1 cellular context compared by ENCODE assay signal in genomic region chr4:47463235-47463956, GRCh38.
TF ChIP-seq lines count a peak whose summit lies in the region.

TSS of gene COMMD8 (minus strand) at chr4:47463702. CDS start at chr4:47463651, 51 bp downstream.

TF ChIP-seq in K562, 482 proteins besides CTCF, POLR2A, EP300 and RAD21 (continued from another document and continues in another):
- no peak for TF ChIP-seq NFE2L1 (tag; IDR thresholded peaks at IDR 0.05; ENCODE audit: borderline replicate concordance, low read depth)
- TF ChIP-seq NFIX (CRISPR knock-in tag; IDR thresholded peaks at IDR 0.05; ENCODE audit: low read depth) = no peak
- no peak for TF ChIP-seq ELK3 (CRISPR knock-in tag; IDR thresholded peaks at IDR 0.05)
- TF ChIP-seq MCM2 (IDR thresholded peaks at IDR 0.05; ENCODE audit: low read depth) = no peak
- no peak for TF ChIP-seq ZNF79 (CRISPR knock-in tag; IDR thresholded peaks at IDR 0.05; ENCODE audit: low read depth)
- TF ChIP-seq CBX8 (IDR thresholded peaks at IDR 0.05; ENCODE audit: borderline replicate concordance, extremely low read depth, low read depth, low read length, poor library complexity, severe bottlenecking) = no peak
- TF ChIP-seq ZNF75A (CRISPR knock-in tag; IDR thresholded peaks at IDR 0.05) = no peak
- TF ChIP-seq NFXL1 (CRISPR knock-in tag; IDR thresholded peaks at IDR 0.05) = no peak
- no peak for TF ChIP-seq MCM5 (IDR thresholded peaks at IDR 0.05; ENCODE audit: low read depth)
- no peak for TF ChIP-seq ZNF24 (IDR thresholded peaks at IDR 0.05)
- no peak for TF ChIP-seq TAF7 (tag; IDR thresholded peaks at IDR 0.05)
- TF ChIP-seq PML (IDR thresholded peaks at IDR 0.05; ENCODE audit: low read length) = no peak
- no peak for TF ChIP-seq GABPB2 (CRISPR knock-in tag; conservative IDR thresholded peaks at IDR 0.05)
- no peak for TF ChIP-seq DDX20 (tag; IDR thresholded peaks at IDR 0.05; ENCODE audit: low read depth)
- TF ChIP-seq NONO (IDR thresholded peaks at IDR 0.05; ENCODE audit: low read depth in 2 of 2, low read length in 1 of 2) = no peak
- no peak for TF ChIP-seq ZNF274 (IDR thresholded peaks at IDR 0.05; ENCODE audit: borderline replicate concordance, low read depth, low read length)
- TF ChIP-seq FOXA3 (CRISPR knock-in tag; conservative IDR thresholded peaks at IDR 0.05 in 1 of 2, IDR thresholded peaks at IDR 0.05 in 1 of 2) = no peak
- no peak for TF ChIP-seq CHD2 (IDR thresholded peaks at IDR 0.05; ENCODE audit: low read depth, low read length)
- TF ChIP-seq SRF (CRISPR knock-in tag; IDR thresholded peaks at IDR 0.05) = no peak; a peak in 1 of 4 replicates
- no peak for TF ChIP-seq ZNF583 (CRISPR knock-in tag; IDR thresholded peaks at IDR 0.05)
- TF ChIP-seq RFX1 (IDR thresholded peaks at IDR 0.05) = peak; percentile 96
- TF ChIP-seq PHF21A (IDR thresholded peaks at IDR 0.05; ENCODE audit: borderline replicate concordance, low read depth) = no peak
- TF ChIP-seq, protein P1, sequence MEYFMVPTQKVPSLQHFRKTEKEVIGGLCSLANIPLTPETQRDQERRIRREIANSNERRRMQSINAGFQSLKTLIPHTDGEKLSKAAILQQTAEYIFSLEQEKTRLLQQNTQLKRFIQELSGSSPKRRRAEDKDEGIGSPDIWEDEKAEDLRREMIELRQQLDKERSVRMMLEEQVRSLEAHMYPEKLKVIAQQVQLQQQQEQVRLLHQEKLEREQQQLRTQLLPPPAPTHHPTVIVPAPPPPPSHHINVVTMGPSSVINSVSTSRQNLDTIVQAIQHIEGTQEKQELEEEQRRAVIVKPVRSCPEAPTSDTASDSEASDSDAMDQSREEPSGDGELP (CRISPR knock-in tag; IDR thresholded peaks at IDR 0.05; ENCODE audit: borderline replicate concordance) = peak; percentile 84; the same call in 1 of the 2 replicates
- TF ChIP-seq HEY1 (CRISPR knock-in tag; IDR thresholded peaks at IDR 0.05; ENCODE audit: borderline replicate concordance) = no peak
- TF ChIP-seq YBX1 (IDR thresholded peaks at IDR 0.05) = no peak
- no peak for TF ChIP-seq HSF4 (CRISPR knock-in tag; IDR thresholded peaks at IDR 0.05; ENCODE audit: borderline replicate concordance)
- TF ChIP-seq MXI1 (IDR thresholded peaks at IDR 0.05; ENCODE audit: low read depth, low read length) = peak; percentile 91
- no peak for TF ChIP-seq ZNF232 (CRISPR knock-in tag; IDR thresholded peaks at IDR 0.05)
- TF ChIP-seq, protein P2, sequence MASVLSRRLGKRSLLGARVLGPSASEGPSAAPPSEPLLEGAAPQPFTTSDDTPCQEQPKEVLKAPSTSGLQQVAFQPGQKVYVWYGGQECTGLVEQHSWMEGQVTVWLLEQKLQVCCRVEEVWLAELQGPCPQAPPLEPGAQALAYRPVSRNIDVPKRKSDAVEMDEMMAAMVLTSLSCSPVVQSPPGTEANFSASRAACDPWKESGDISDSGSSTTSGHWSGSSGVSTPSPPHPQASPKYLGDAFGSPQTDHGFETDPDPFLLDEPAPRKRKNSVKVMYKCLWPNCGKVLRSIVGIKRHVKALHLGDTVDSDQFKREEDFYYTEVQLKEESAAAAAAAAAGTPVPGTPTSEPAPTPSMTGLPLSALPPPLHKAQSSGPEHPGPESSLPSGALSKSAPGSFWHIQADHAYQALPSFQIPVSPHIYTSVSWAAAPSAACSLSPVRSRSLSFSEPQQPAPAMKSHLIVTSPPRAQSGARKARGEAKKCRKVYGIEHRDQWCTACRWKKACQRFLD (CRISPR knock-in tag; IDR thresholded peaks at IDR 0.05) = peak; percentile 58; the same call in 1 of the 2 replicates
- TF ChIP-seq OTX1 (CRISPR knock-in tag; IDR thresholded peaks at IDR 0.05) = no peak
- TF ChIP-seq GATA2 (CRISPR knock-in tag; IDR thresholded peaks at IDR 0.05) = no peak
- no peak for TF ChIP-seq STAT5B (CRISPR knock-in tag; IDR thresholded peaks at IDR 0.05)
- peak; percentile 57; the same call in 1 of the 2 replicates for TF ChIP-seq ZFX (CRISPR knock-in tag; IDR thresholded peaks at IDR 0.05)
- no peak for TF ChIP-seq BRF1 (IDR thresholded peaks at IDR 0.05; ENCODE audit: borderline replicate concordance, extremely low read depth, insufficient read length)
- no peak for TF ChIP-seq RBM22 (IDR thresholded peaks at IDR 0.05; ENCODE audit: low read depth, low read length, poor library complexity, severe bottlenecking)
- peak; percentile 93 for TF ChIP-seq L3MBTL2 (IDR thresholded peaks at IDR 0.05)
- no peak for TF ChIP-seq LARP7 (IDR thresholded peaks at IDR 0.05)
- no peak for TF ChIP-seq HNRNPL (IDR thresholded peaks at IDR 0.05; ENCODE audit: low read depth, low read length)
- TF ChIP-seq NCOR1 (IDR thresholded peaks at IDR 0.05) = no peak
- TF ChIP-seq JUN (IDR thresholded peaks at IDR 0.05; ENCODE audit: borderline replicate concordance, low read depth, low read length) = no peak
- TF ChIP-seq JUN (CRISPR knock-in tag; IDR thresholded peaks at IDR 0.05; ENCODE audit: borderline replicate concordance) = no peak
- TF ChIP-seq SETDB1 (IDR thresholded peaks at IDR 0.05; ENCODE audit: low read length) = no peak
- TF ChIP-seq BMI1 (IDR thresholded peaks at IDR 0.05; ENCODE audit: low read length) = peak; percentile 66; the same call in 1 of the 2 replicates
- TF ChIP-seq PURB (CRISPR knock-in tag; IDR thresholded peaks at IDR 0.05; ENCODE audit: low read depth) = no peak
- TF ChIP-seq GABPB1 (CRISPR knock-in tag; IDR thresholded peaks at IDR 0.05) = peak; percentile 70; the same call in 1 of the 2 replicates
- TF ChIP-seq XRCC4 (IDR thresholded peaks at IDR 0.05; ENCODE audit: extremely low read depth, insufficient read depth, insufficient read length) = no peak
- no peak for TF ChIP-seq MED1 (CRISPR knock-in tag; IDR thresholded peaks at IDR 0.05; ENCODE audit: borderline replicate concordance)
- peak; percentile 92 for TF ChIP-seq MAX (CRISPR knock-in tag; IDR thresholded peaks at IDR 0.05)
- TF ChIP-seq ZNF134 (CRISPR knock-in tag; conservative IDR thresholded peaks at IDR 0.05) = no peak
- TF ChIP-seq, protein P3, sequence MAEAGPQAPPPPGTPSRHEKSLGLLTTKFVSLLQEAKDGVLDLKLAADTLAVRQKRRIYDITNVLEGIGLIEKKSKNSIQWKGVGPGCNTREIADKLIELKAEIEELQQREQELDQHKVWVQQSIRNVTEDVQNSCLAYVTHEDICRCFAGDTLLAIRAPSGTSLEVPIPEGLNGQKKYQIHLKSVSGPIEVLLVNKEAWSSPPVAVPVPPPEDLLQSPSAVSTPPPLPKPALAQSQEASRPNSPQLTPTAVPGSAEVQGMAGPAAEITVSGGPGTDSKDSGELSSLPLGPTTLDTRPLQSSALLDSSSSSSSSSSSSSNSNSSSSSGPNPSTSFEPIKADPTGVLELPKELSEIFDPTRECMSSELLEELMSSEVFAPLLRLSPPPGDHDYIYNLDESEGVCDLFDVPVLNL (CRISPR knock-in tag; IDR thresholded peaks at IDR 0.05; ENCODE audit: low read depth) = no peak
- TF ChIP-seq TSC22D4 (tag; IDR thresholded peaks at IDR 0.05) = no peak
- no peak for TF ChIP-seq ZFPM2 (CRISPR knock-in tag; IDR thresholded peaks at IDR 0.05)
- no peak for TF ChIP-seq ZNF512 (tag; IDR thresholded peaks at IDR 0.05)
- TF ChIP-seq ZNF444 (CRISPR knock-in tag; IDR thresholded peaks at IDR 0.05) = no peak
- TF ChIP-seq, protein P4, sequence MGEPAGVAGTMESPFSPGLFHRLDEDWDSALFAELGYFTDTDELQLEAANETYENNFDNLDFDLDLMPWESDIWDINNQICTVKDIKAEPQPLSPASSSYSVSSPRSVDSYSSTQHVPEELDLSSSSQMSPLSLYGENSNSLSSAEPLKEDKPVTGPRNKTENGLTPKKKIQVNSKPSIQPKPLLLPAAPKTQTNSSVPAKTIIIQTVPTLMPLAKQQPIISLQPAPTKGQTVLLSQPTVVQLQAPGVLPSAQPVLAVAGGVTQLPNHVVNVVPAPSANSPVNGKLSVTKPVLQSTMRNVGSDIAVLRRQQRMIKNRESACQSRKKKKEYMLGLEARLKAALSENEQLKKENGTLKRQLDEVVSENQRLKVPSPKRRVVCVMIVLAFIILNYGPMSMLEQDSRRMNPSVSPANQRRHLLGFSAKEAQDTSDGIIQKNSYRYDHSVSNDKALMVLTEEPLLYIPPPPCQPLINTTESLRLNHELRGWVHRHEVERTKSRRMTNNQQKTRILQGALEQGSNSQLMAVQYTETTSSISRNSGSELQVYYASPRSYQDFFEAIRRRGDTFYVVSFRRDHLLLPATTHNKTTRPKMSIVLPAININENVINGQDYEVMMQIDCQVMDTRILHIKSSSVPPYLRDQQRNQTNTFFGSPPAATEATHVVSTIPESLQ (CRISPR knock-in tag; IDR thresholded peaks at IDR 0.05) = no peak
- no peak for TF ChIP-seq NCOA4 (IDR thresholded peaks at IDR 0.05; ENCODE audit: partially characterized antibody)
- no peak for TF ChIP-seq NCOA6 (IDR thresholded peaks at IDR 0.05)
- TF ChIP-seq TEAD2 (tag; IDR thresholded peaks at IDR 0.05) = no peak
- no peak for TF ChIP-seq MTF1 (CRISPR knock-in tag; IDR thresholded peaks at IDR 0.05; ENCODE audit: borderline replicate concordance)
- peak; percentile 49; the same call in 1 of the 2 replicates for TF ChIP-seq ZBTB7A (IDR thresholded peaks at IDR 0.05; ENCODE audit: borderline replicate concordance, control insufficient read depth, low read depth, low read length)
- TF ChIP-seq RNF2 (IDR thresholded peaks at IDR 0.05) = no peak
- no peak for TF ChIP-seq HDGF (IDR thresholded peaks at IDR 0.05)
- peak; percentile 93 for TF ChIP-seq CXXC5 (CRISPR knock-in tag; IDR thresholded peaks at IDR 0.05)
- no peak for TF ChIP-seq MYBL2 (IDR thresholded peaks at IDR 0.05; ENCODE audit: low read depth)
- no peak for TF ChIP-seq MYBL2 (CRISPR knock-in tag; IDR thresholded peaks at IDR 0.05; ENCODE audit: borderline replicate concordance)
- peak; percentile 14; the same call in 1 of the 2 replicates for TF ChIP-seq ESRRA (IDR thresholded peaks at IDR 0.05; ENCODE audit: borderline replicate concordance, low read depth)
- no peak for TF ChIP-seq TRIM24 (IDR thresholded peaks at IDR 0.05)
- TF ChIP-seq, protein P5, sequence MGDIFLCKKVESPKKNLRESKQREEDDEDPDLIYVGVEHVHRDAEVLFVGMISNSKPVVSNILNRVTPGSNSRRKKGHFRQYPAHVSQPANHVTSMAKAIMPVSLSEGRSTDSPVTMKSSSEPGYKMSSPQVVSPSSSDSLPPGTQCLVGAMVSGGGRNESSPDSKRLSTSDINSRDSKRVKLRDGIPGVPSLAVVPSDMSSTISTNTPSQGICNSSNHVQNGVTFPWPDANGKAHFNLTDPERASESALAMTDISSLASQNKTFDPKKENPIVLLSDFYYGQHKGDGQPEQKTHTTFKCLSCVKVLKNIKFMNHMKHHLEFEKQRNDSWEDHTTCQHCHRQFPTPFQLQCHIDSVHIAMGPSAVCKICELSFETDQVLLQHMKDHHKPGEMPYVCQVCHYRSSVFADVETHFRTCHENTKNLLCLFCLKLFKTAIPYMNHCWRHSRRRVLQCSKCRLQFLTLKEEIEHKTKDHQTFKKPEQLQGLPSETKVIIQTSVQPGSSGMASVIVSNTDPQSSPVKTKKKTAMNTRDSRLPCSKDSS (IDR thresholded peaks at IDR 0.05; ENCODE audit: low read depth, partially characterized antibody) = no peak
- TF ChIP-seq, protein P6, sequence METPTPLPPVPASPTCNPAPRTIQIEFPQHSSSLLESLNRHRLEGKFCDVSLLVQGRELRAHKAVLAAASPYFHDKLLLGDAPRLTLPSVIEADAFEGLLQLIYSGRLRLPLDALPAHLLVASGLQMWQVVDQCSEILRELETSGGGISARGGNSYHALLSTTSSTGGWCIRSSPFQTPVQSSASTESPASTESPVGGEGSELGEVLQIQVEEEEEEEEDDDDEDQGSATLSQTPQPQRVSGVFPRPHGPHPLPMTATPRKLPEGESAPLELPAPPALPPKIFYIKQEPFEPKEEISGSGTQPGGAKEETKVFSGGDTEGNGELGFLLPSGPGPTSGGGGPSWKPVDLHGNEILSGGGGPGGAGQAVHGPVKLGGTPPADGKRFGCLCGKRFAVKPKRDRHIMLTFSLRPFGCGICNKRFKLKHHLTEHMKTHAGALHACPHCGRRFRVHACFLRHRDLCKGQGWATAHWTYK (CRISPR knock-in tag; IDR thresholded peaks at IDR 0.05) = no peak
- no peak for TF ChIP-seq RFX7 (CRISPR knock-in tag; IDR thresholded peaks at IDR 0.05)
- TF ChIP-seq, protein P7, sequence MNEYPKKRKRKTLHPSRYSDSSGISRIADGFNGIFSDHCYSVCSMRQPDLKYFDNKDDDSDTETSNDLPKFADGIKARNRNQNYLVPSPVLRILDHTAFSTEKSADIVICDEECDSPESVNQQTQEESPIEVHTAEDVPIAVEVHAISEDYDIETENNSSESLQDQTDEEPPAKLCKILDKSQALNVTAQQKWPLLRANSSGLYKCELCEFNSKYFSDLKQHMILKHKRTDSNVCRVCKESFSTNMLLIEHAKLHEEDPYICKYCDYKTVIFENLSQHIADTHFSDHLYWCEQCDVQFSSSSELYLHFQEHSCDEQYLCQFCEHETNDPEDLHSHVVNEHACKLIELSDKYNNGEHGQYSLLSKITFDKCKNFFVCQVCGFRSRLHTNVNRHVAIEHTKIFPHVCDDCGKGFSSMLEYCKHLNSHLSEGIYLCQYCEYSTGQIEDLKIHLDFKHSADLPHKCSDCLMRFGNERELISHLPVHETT (CRISPR knock-in tag; conservative IDR thresholded peaks at IDR 0.05 in 1 of 2, IDR thresholded peaks at IDR 0.05 in 1 of 2) = no peak
- no peak; the same call in 1 of the 2 replicates for TF ChIP-seq MBD2 (IDR thresholded peaks at IDR 0.05; ENCODE audit: borderline replicate concordance, low read depth)
- TF ChIP-seq PHF20 (IDR thresholded peaks at IDR 0.05; ENCODE audit: partially characterized antibody) = peak; percentile 85
- TF ChIP-seq MECOM (CRISPR knock-in tag; IDR thresholded peaks at IDR 0.05) = no peak
- TF ChIP-seq TCFL5 (CRISPR knock-in tag; conservative IDR thresholded peaks at IDR 0.05) = no peak
- TF ChIP-seq TRIM28 (IDR thresholded peaks at IDR 0.05) = no peak
